In the genomic region with DNA sequence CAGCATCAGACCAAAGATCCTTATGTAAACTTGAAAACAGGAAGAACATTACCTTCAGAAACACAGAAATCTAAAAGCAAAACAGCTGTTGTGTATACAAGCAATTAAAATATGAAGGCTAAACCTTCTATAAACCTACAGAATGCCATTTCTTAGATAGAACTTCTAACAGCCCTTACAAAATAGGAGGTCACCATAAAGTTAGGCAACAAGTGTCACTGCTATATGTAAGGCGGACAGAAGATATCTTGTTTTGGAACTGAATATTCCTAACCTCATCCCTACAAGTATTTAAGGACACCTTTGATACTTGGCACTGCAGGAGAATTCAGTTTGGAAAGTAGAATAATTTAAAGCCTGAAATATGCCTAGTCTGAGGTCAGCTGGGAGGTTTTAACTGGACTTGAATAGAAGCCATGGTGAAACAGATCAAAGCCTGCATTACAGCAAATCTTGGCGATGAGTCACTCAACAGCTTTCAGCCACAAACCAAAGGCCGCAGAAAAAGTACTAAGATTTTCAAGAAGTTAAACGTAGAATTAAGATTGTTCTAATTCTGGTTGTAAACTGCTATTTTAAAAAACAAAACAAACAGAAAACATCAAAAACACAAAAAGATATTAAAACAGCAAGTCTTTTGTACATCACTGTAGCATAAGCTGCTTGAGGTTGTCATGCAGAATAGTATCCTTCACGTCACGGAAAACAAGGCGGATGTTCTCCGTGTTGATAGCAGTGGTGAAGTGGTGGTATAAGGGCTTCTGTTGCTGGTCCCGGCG, we compare ENCODE assay signal across 9 cellular contexts. TPM values are rescaled to one million over a fixed set of nuclear protein-coding genes. Genes with fewer than 3 reads are reported as not detected.
A peak's percentile ranks its signal among the peaks of the same experiment; 100 is the strongest.
DNase-seq lines count a peak whose midpoint lies in the region; ATAC-seq, FAIRE-seq and TF ChIP-seq lines count a peak whose summit lies in the region.
"Had no signal": no experiment of that assay in that cellular context is flagged by ENCODE, and none has a peak within 500 bp of the region (broad histone marks: within the 10 kb centered on the region; RNA-seq: fewer than 3 reads in every experiment).

No MANE protein-coding gene starts in this region.

- dilution Hi-C loops in keratinocyte (cut with MboI; ENCODE audit: extremely low pct_ligation_motif_present, low sequenced_read_pairs), result no loop called here

- H3K4me1 ChIP-seq in keratinocyte (ENCODE audit: control insufficient read depth, extremely low read depth, insufficient read depth, low read length) (peaks cover 17% of the 10 kb centered on the region), tibial artery (peaks cover 0 to 64% (median 22%) of the 10 kb centered on the region in 4 donors)
- H3K4me1 ChIP-seq: parathyroid adenoma had no signal

- peaks cover 6 to 25% of the 10 kb centered on the region in 2 experiments for H3K36me3 ChIP-seq in keratinocyte (ENCODE audit: control insufficient read depth in 2 of 2, extremely low read depth in 1 of 2, insufficient read depth in 2 of 2, low read length in 2 of 2)
- peaks cover 0 to 5% (median 0%) of the 10 kb centered on the region in 3 donors for H3K36me3 ChIP-seq in tibial artery

- peak overlapping the region; percentile 1 for H3K27ac ChIP-seq in keratinocyte (ENCODE audit: control insufficient read depth, insufficient read depth, low read length)
- H3K27ac ChIP-seq in tibial artery, result no peak overlapping the region
- H3K27ac ChIP-seq: parathyroid adenoma had no signal

- H3K27me3 ChIP-seq in keratinocyte (ENCODE audit: control insufficient read depth, extremely low read depth, insufficient read depth, low read length) (no peaks in the 10 kb centered on the region), tibial artery (no peaks in the 10 kb centered on the region)

- no peaks in the 10 kb centered on the region for H3K9me1 ChIP-seq in keratinocyte (ENCODE audit: control insufficient read depth, extremely low read depth, insufficient read depth, low read length)

- intact Hi-C loops in tibial artery (cut with DNase I; ENCODE audit: low total_unique reads), result no loop called here

- no peaks in the 10 kb centered on the region for H4K20me1 ChIP-seq in keratinocyte (ENCODE audit: control insufficient read depth, extremely low read depth, insufficient read depth, low read length)

- peak overlapping the region; percentile 7 for H3K4me2 ChIP-seq in keratinocyte (ENCODE audit: control insufficient read depth, extremely low read depth, insufficient read depth, low read depth, low read length)

- ATAC-seq in HG03097 (IDR thresholded peaks at IDR 0.05; ENCODE audit: low FRiP score, unreplicated experiment), result no peak

- peak; percentile 43 for FAIRE-seq in keratinocyte (lab: Jason Lieb, UNC)

- H2AFZ ChIP-seq in keratinocyte (ENCODE audit: control insufficient read depth, low read length), result no peak overlapping the region
- H2AFZ ChIP-seq: parathyroid adenoma had no signal

- H3K9ac ChIP-seq in keratinocyte (ENCODE audit: control insufficient read depth, extremely low read depth, insufficient read depth, low read length), result no peak overlapping the region
- H3K9ac ChIP-seq: parathyroid adenoma had no signal

- DNase-seq in AG08395 (ENCODE audit: low spot score) (peak; percentile 80), HCEC 1CT (peak; percentile 83), keratinocyte (ENCODE audit: low read depth, low spot score) (no peak), KBM-7 (no peak), NCI-H2029 (lab: John Stamatoyannopoulos, UW) (no peak), tibial artery (no peak)
- peak; percentile 15 for DNase-seq in activated CD8-positive, alpha-beta memory T cell treated with anti-CD3 and anti-CD28 coated beads, Interleukin-2, amount 50 U/mL, for 24 hours (ENCODE audit: extremely low read depth)

- in situ Hi-C loops in KBM-7 (cut with MboI; ENCODE audit: low pct_unique_long_range_greater_than_20kb, low sequenced_read_pairs), result no loop called here

- TF ChIP-seq CTCF in keratinocyte (optimal IDR thresholded peaks at IDR 0.05 in 1 of 3, IDR thresholded peaks at IDR 0.05 in 1 of 3, conservative IDR thresholded peaks at IDR 0.05 in 1 of 3; ENCODE audit: extremely low read depth in 1 of 3, insufficient read depth in 2 of 3, low read length in 3 of 3), result no peak
- no peak for TF ChIP-seq CTCF in tibial artery (IDR thresholded peaks at IDR 0.05)

- peaks cover 59% of the 10 kb centered on the region for H3K79me2 ChIP-seq in keratinocyte (ENCODE audit: control insufficient read depth, insufficient read depth, low read length)

- H3K9me3 ChIP-seq in keratinocyte (ENCODE audit: control insufficient read depth, low read depth, low read length), result no peaks in the 10 kb centered on the region
- H3K9me3 ChIP-seq in tibial artery, result no peaks in the 10 kb centered on the region

- H3K4me3 ChIP-seq in keratinocyte (ENCODE audit: control insufficient read depth in 2 of 3, extremely low read depth in 1 of 3, insufficient read depth in 2 of 3, low read depth in 1 of 3, low read length in 3 of 3), result no peak overlapping the region
- H3K4me3 ChIP-seq in tibial artery, result no peak overlapping the region

RNA-seq across cellular contexts. Expression of gene GNA13, which starts 42.7 kb away (rescaled TPM):
- 23.6 to 38.9 TPM (median 27.3 TPM) in 3 replicates for polyA plus RNA-seq in keratinocyte
- 12.4 TPM for polyA plus RNA-seq in keratinocyte (2011; ENCODE audit: low read depth)
- polyA plus RNA-seq in keratinocyte (2011; cell fraction: cytosol; rRNA removed), result 19.1 and 39.8 TPM in 2 replicates
- polyA plus RNA-seq in keratinocyte (2011; cell fraction: nucleus; rRNA removed), result 16.0 and 23.5 TPM in 2 replicates
- 20.7 and 23.7 TPM in 2 replicates for polyA plus RNA-seq in keratinocyte (2012; ENCODE audit: low replicate concordance)
- polyA minus RNA-seq in keratinocyte, result 13.7 to 58.7 TPM (median 32.2 TPM) in 3 replicates
- polyA minus RNA-seq in keratinocyte (2011; cell fraction: cytosol; rRNA and poly(A)+ RNA removed), result 26.9 TPM
- 18.5 and 31.6 TPM in 2 replicates for polyA minus RNA-seq in keratinocyte (2011; cell fraction: nucleus; rRNA and poly(A)+ RNA removed)

Comparison
In these comparisons a context has a peak if more than half of its experiments do, and no peak if none do; other contexts are left out.
1. DNase-seq: peak in AG08395 (single experiment), HCEC 1CT (single experiment) and activated CD8-positive, alpha-beta memory T cell treated with anti-CD3 and anti-CD28 coated beads, Interleukin-2, amount 50 U/mL, for 24 hours (single experiment); none in keratinocyte (single experiment), KBM-7 (single experiment), NCI-H2029 (single experiment) and tibial artery (0 of 2).